In genomic region chr17:32264823-32265191, GRCh38 we compare ENCODE assay signal across 12 cellular contexts. TPM values are rescaled to one million over a fixed set of nuclear protein-coding genes. Genes with fewer than 3 reads are reported as not detected.
DNase-seq lines count a peak whose midpoint lies in the region; ATAC-seq and TF ChIP-seq lines count a peak whose summit lies in the region.
"Had no signal": no experiment of that assay in that cellular context is flagged by ENCODE, and none has a peak within 500 bp of the region (broad histone marks: within the 10 kb centered on the region; RNA-seq: fewer than 3 reads in every experiment).

No MANE protein-coding gene starts in this region.

- H2AFZ ChIP-seq in GM23338, result peak overlapping the region; percentile 99
- peak overlapping the region; percentile 74 for H2AFZ ChIP-seq in neuron (ENCODE audit: low read depth, low read length)

- H3K4me1 Mint-ChIP-seq in CD14-positive monocyte, result peaks cover 20% of the 10 kb centered on the region
- peaks cover 34% of the 10 kb centered on the region for H3K4me1 Mint-ChIP-seq in GM23338

- WGBS in ectodermal cell, 2 experiments, result 12 to 13% methylated on average over 8 of the region's 8 CpGs

- intact Hi-C loops in CD14-positive monocyte (cut with micrococcal nuclease), result loop anchor here in 1 of 2 donors (10.0 kb wide), 1 partner anchor 180 kb away; the partner anchor contains the start of gene PSMD11

- CTCF ChIA-PET in HEK293T (lab: Yijun Ruan, JAX), result no interaction called here
- CTCF ChIA-PET in GM10248 (lab: Yijun Ruan, JAX), result no interaction called here

- POLR2A ChIA-PET in HEK293T (lab: Yijun Ruan, JAX), result no interaction called here
- POLR2A ChIA-PET in GM10248 (lab: Yijun Ruan, JAX), result no interaction called here

- TF ChIP-seq CTCF in CD14-positive monocyte (IDR thresholded peaks at IDR 0.05) (no peak), GM23338 (conservative IDR thresholded peaks at IDR 0.05; ENCODE audit: low read depth in 2 of 2) (no peak; a peak in 1 of 4 replicates), GM10248 (IDR thresholded peaks at IDR 0.05; ENCODE audit: control extremely low read depth, extremely low read depth, low read depth, missing control alignments) (no peak)

- H3K27me3 Mint-ChIP-seq in CD14-positive monocyte (ENCODE audit: low read depth in 3 of 3) (peaks cover 79 to 94% (median 81%) of the 10 kb centered on the region in 3 donors), GM23338 (ENCODE audit: insufficient read depth, low read depth, poor library complexity) (peaks cover 40% of the 10 kb centered on the region)

- H3K79me2 ChIP-seq in GM23338 (replicated peaks; ENCODE audit: insufficient read depth), result no peaks in the 10 kb centered on the region; the same call in 1 of the 2 replicates

- H4K20me1 ChIP-seq in GM23338 (replicated peaks; ENCODE audit: insufficient read depth), result 0 out of 2 replicates have a peak, but pooled peaks cover 8% of the 10 kb centered on the region

- H3K36me3 ChIP-seq in GM23338 (ENCODE audit: insufficient read depth) (no peaks in the 10 kb centered on the region; the same call in 1 of the 2 replicates), ectodermal cell (ENCODE audit: control insufficient read depth, insufficient read depth, low read length) (no peaks in the 10 kb centered on the region), neuron (ENCODE audit: insufficient read depth, low read length) (peaks cover 3% of the 10 kb centered on the region)

- H3K4me3 Mint-ChIP-seq in CD14-positive monocyte, result peak overlapping the region; percentile 80 to 86
- H3K4me3 Mint-ChIP-seq in GM23338, result peak overlapping the region; percentile 78

- H3K4me2 ChIP-seq in GM23338, result peak overlapping the region; percentile 88

- H3K9me3 ChIP-seq in ectodermal cell (ENCODE audit: control insufficient read depth, low read length) (no peaks in the 10 kb centered on the region), neuron (ENCODE audit: low read length) (no peaks in the 10 kb centered on the region)

- H3F3A ChIP-seq in GM23338 (replicated peaks; ENCODE audit: low read depth), result peaks cover 23% of the 10 kb centered on the region

- H3K36me3 Mint-ChIP-seq in CD14-positive monocyte (peaks cover 2 to 18% of the 10 kb centered on the region in 2 donors), GM23338 (ENCODE audit: low read depth) (no peaks in the 10 kb centered on the region)

- no peak for DNase-seq in CD14-positive monocyte (ENCODE audit: low spot score)
- DNase-seq in GM23338 (ENCODE audit: low spot score), result no peak
- no peak for DNase-seq in HEK293T (ENCODE audit: extremely low spot score)
- DNase-seq in NCI-H1048 (lab: John Stamatoyannopoulos, UW), result no peak
- DNase-seq in NCI-H446 (lab: John Stamatoyannopoulos, UW), result no peak
- no peak for DNase-seq in GM10248 (ENCODE audit: extremely low spot score)
- DNase-seq: activated T-cell treated with anti-CD3 and anti-CD28 coated beads, Interleukin-2, amount 50 U/mL, for 48 hours; DMS79 treated with DMSO at 0.1 percent for 48 hours; HCEC 1CT; stimulated activated CD4-positive, alpha-beta T cell treated with anti-CD3 and anti-CD28 coated beads, Interleukin-4, amount 100 ng/mL, for 24 hours had no signal

- H3K27ac Mint-ChIP-seq in CD14-positive monocyte (peak overlapping the region in 1 of 7 donors; percentile 41), GM23338 (no peak overlapping the region)

- H3K9me3 Mint-ChIP-seq in CD14-positive monocyte (peaks cover 0 to 25% (median 6%) of the 10 kb centered on the region in 7 donors), GM23338 (no peaks in the 10 kb centered on the region; the same call in 2 of the 3 replicates)

- H3K4me1 ChIP-seq in GM23338 (ENCODE audit: insufficient read depth), result peaks cover 30% of the 10 kb centered on the region
- H3K4me1 ChIP-seq in ectodermal cell (ENCODE audit: control insufficient read depth, insufficient read depth, low read length), result peaks cover 17% of the 10 kb centered on the region
- H3K4me1 ChIP-seq in neuron (ENCODE audit: insufficient read depth, low read length), result peaks cover 49% of the 10 kb centered on the region

- H3K9me2 ChIP-seq in GM23338 (ENCODE audit: insufficient read depth), result no peaks in the 10 kb centered on the region

- H3K27ac ChIP-seq in GM23338 (ENCODE audit: low read depth) (no peak overlapping the region), ectodermal cell (ENCODE audit: insufficient read depth, low read depth, low read length, poor library complexity, severe bottlenecking) (no peak overlapping the region)

- ATAC-seq in GM23338, result peak; percentile 15

- H3K27me3 ChIP-seq in GM23338 (ENCODE audit: insufficient read depth) (peaks cover 51% of the 10 kb centered on the region), ectodermal cell (ENCODE audit: control insufficient read depth, insufficient read depth, low read length, poor library complexity, severe bottlenecking) (peaks cover 44% of the 10 kb centered on the region), neuron (ENCODE audit: insufficient read depth, low read length) (no peaks in the 10 kb centered on the region)

- H3K4me3 ChIP-seq in GM23338 (peak overlapping the region; percentile 74), ectodermal cell (ENCODE audit: insufficient read depth, low read depth, low read length) (peak overlapping the region; percentile 20), neuron (ENCODE audit: low read length) (peak overlapping the region; percentile 74)

TF ChIP-seq in GM23338, 12 proteins besides CTCF, POLR2A, EP300 and RAD21 (continues in another document):
- no peak for TF ChIP-seq ZNF331 (CRISPR knock-in tag; IDR thresholded peaks at IDR 0.05; ENCODE audit: low read depth)
- no peak for TF ChIP-seq JUNB (IDR thresholded peaks at IDR 0.05; ENCODE audit: unreplicated experiment)
- no peak for TF ChIP-seq EZH2phosphoT487 (IDR thresholded peaks at IDR 0.05; ENCODE audit: unreplicated experiment)
- no peak for TF ChIP-seq ETS1 (IDR thresholded peaks at IDR 0.05)
- TF ChIP-seq POLR2AphosphoS5 (IDR thresholded peaks at IDR 0.05; ENCODE audit: low read depth), result no peak

TF ChIP-seq in HEK293T, 16 proteins besides CTCF, POLR2A, EP300 and RAD21:
- TF ChIP-seq SP1 (IDR thresholded peaks at IDR 0.05) (no peak), FOXK2 (IDR thresholded peaks at IDR 0.05) (no peak), NFRKB (IDR thresholded peaks at IDR 0.05) (no peak), FOXM1 (IDR thresholded peaks at IDR 0.05; ENCODE audit: borderline replicate concordance) (no peak), BHLHE40 (IDR thresholded peaks at IDR 0.05; ENCODE audit: borderline replicate concordance) (no peak), SUZ12 (IDR thresholded peaks at IDR 0.05) (no peak), L3MBTL2 (conservative IDR thresholded peaks at IDR 0.05) (no peak), CTBP1 (IDR thresholded peaks at IDR 0.05; ENCODE audit: borderline replicate concordance) (no peak), ELF4 (IDR thresholded peaks at IDR 0.05) (no peak), FOXA1 (IDR thresholded peaks at IDR 0.05) (no peak), TARDBP (IDR thresholded peaks at IDR 0.05) (no peak)
- TF ChIP-seq, protein P1, sequence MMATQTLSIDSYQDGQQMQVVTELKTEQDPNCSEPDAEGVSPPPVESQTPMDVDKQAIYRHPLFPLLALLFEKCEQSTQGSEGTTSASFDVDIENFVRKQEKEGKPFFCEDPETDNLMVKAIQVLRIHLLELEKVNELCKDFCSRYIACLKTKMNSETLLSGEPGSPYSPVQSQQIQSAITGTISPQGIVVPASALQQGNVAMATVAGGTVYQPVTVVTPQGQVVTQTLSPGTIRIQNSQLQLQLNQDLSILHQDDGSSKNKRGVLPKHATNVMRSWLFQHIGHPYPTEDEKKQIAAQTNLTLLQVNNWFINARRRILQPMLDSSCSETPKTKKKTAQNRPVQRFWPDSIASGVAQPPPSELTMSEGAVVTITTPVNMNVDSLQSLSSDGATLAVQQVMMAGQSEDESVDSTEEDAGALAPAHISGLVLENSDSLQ (IDR thresholded peaks at IDR 0.05), result no peak

RNA-seq across cellular contexts. Expression of gene RHBDL3, which starts 0.8 kb away (rescaled TPM):
- polyA plus RNA-seq in CD14-positive monocyte (not detected), GM23338 (2016; fragmentation: Nextera tagmentation; extraction: Ambion mirVana) (2.0 and 2.3 TPM in 2 replicates)
- total RNA-seq in GM23338 (2014; rRNA removed; shearing (Covaris generic)), result 8.1 and 12.3 TPM in 2 replicates
- 3.1 TPM for polyA plus RNA-seq in ectodermal cell (2013, experiment 1 of 4)
- 3.2 TPM for polyA plus RNA-seq in ectodermal cell (2013, experiment 2 of 4)
- 5.8 TPM for polyA plus RNA-seq in ectodermal cell (2013, experiment 3 of 4)
- polyA plus RNA-seq in ectodermal cell (2013, experiment 4 of 4), result 5.9 TPM

Comparison
In these comparisons a context has a peak if more than half of its experiments do, and no peak if none do; other contexts are left out.
1. H3K4me3 ChIP-seq: peak in every context shown above with its lines; median percentile 74 in GM23338; 74 in neuron; 20 in ectodermal cell.